Comparison of ENCODE assay signal across 15 cellular contexts in genomic region chr5:142863856-142864255, GRCh38.
DNase-seq lines count a peak whose midpoint lies in the region; ATAC-seq and TF ChIP-seq lines count a peak whose summit lies in the region.
"Had no signal": no experiment of that assay in that cellular context is flagged by ENCODE, and none has a peak within 500 bp of the region (broad histone marks: within the 10 kb centered on the region; RNA-seq: fewer than 3 reads in every experiment).

No MANE protein-coding gene starts in this region.

- H2BK15ac ChIP-seq in H9 (ENCODE audit: low read depth, low read length), result no peak overlapping the region

- no peak overlapping the region for H2BK120ac ChIP-seq in H9 (ENCODE audit: low read depth, low read length, poor library complexity, severe bottlenecking)

- no peak for DNase-seq in activated T-cell treated with anti-CD3 and anti-CD28 coated beads, Interleukin-2, amount 50 U/mL, for 24 hours
- DNase-seq in activated T-cell treated with anti-CD3 and anti-CD28 coated beads for 4 hours (no peak), H9 (peak; percentile 80), breast epithelium (ENCODE audit: low spot score in 2 of 2) (no peak), NCI-H1436 treated with DMSO at 0.1 percent for 48 hours (lab: John Stamatoyannopoulos, UW) (no peak), NCI-H524 (lab: John Stamatoyannopoulos, UW) (no peak)
- DNase-seq in naive thymus-derived CD8-positive, alpha-beta T cell, result no peak
- DNase-seq: NCI-H1694 treated with DMSO at 0.1 percent for 48 hours, NCI-H526, Peyer's patch, psoas muscle, SW 1271 had no signal

- peak overlapping the region; percentile 75 for H3K27ac ChIP-seq in H9 (ENCODE audit: insufficient read length, low read depth, low read length)
- H3K27ac ChIP-seq in breast epithelium, result peak overlapping the region; percentile 52 to 57
- H3K27ac ChIP-seq: epithelial cell of prostate, Peyer's patch, psoas muscle had no signal

- H3K79me2 ChIP-seq in H9 (ENCODE audit: insufficient read depth, low read length), result peaks cover 2% of the 10 kb centered on the region; the same call in 1 of the 2 replicates

- H3K4me3 ChIP-seq in breast epithelium, result no peak overlapping the region
- H3K4me3 ChIP-seq: Peyer's patch, psoas muscle had no signal

- H4K20me1 ChIP-seq in H9 (ENCODE audit: control insufficient read depth, insufficient read depth, insufficient read length), result no peaks in the 10 kb centered on the region

- no peaks in the 10 kb centered on the region for H3K36me3 ChIP-seq in breast epithelium
- H3K36me3 ChIP-seq: Peyer's patch had no signal

- H4K8ac ChIP-seq in H9 (replicated peaks; ENCODE audit: insufficient read length, low read depth, low read length), result no peak overlapping the region

- H3K27me3 ChIP-seq in H9 (ENCODE audit: insufficient read depth, low read length) (no peaks in the 10 kb centered on the region), breast epithelium (no peaks in the 10 kb centered on the region)
- H3K27me3 ChIP-seq: Peyer's patch had no signal

- no peak overlapping the region for H3K56ac ChIP-seq in H9 (ENCODE audit: insufficient read length, low read depth, low read length)

- peak overlapping the region; percentile 20 for H3K4me2 ChIP-seq in H9 (ENCODE audit: insufficient read depth, insufficient read length, low read length)

- no peak overlapping the region for H3K14ac ChIP-seq in H9 (ENCODE audit: insufficient read depth, low read length)

- peaks cover 25% of the 10 kb centered on the region for H3K4me1 ChIP-seq in H9 (ENCODE audit: insufficient read depth, low read length)
- H3K4me1 ChIP-seq in breast epithelium, result peaks cover 0 to 6% of the 10 kb centered on the region in 2 donors

- POLR2A ChIA-PET in naive thymus-derived CD8-positive, alpha-beta T cell (lab: Charles Lee), result interaction anchor here (2.2 kb wide), 1 partner anchor 94 kb away, joined by 16 read pairs; the partner anchor contains the start of gene ARHGAP26

- intact Hi-C loops in breast epithelium (cut with DNase I; ENCODE audit: low total_unique reads), result no loop called here

- H2BK12ac ChIP-seq in H9 (ENCODE audit: insufficient read length, low read depth, low read length), result no peak overlapping the region

- no peaks in the 10 kb centered on the region for H3K36me3 Mint-ChIP-seq in activated T-cell treated with anti-CD3 and anti-CD28 coated beads, Interleukin-2, amount 50 U/mL, for 24 hours (ENCODE audit: low read depth)
- H3K36me3 Mint-ChIP-seq in H9 (ENCODE audit: insufficient read depth in 1 of 3, low read depth in 3 of 3), result no peaks in the 10 kb centered on the region
- no peaks in the 10 kb centered on the region for H3K36me3 Mint-ChIP-seq in naive thymus-derived CD8-positive, alpha-beta T cell

- no peak overlapping the region for H3K4me3 Mint-ChIP-seq in activated T-cell treated with anti-CD3 and anti-CD28 coated beads, Interleukin-2, amount 50 U/mL, for 24 hours
- H3K4me3 Mint-ChIP-seq in H9, result peak overlapping the region; percentile 19 to 66
- H3K4me3 Mint-ChIP-seq in naive thymus-derived CD8-positive, alpha-beta T cell, result peak overlapping the region in 9 of 10 donors; percentile 14 to 65 (median 43)

- H3K9ac ChIP-seq in H9 (ENCODE audit: extremely low read depth, insufficient read length, low read length), result no peak overlapping the region

- no peak overlapping the region for H3K4ac ChIP-seq in H9 (ENCODE audit: low read depth, low read length)

- no peaks in the 10 kb centered on the region for H3K23me2 ChIP-seq in H9 (ENCODE audit: insufficient read length, low read depth, low read length, poor library complexity, severe bottlenecking)

- H2BK20ac ChIP-seq in H9 (ENCODE audit: low read depth, low read length, poor library complexity, severe bottlenecking), result no peak overlapping the region

- peak; percentile 25 to 45 for ATAC-seq in naive thymus-derived CD8-positive, alpha-beta T cell
- no peak for ATAC-seq in HG03025 (IDR thresholded peaks at IDR 0.05; ENCODE audit: low FRiP score, unreplicated experiment)
- ATAC-seq: left lobe of liver had no signal

- WGBS in H9 (ENCODE audit: extremely low coverage, insufficient read length, low lambda C conversion rate), result no CpG with 5 or more reads among the region's 5 CpGs

- no peak overlapping the region for H4K91ac ChIP-seq in H9 (ENCODE audit: insufficient read length, low read depth, low read length)

- no peak overlapping the region for H3K18ac ChIP-seq in H9 (ENCODE audit: insufficient read length, low read depth, low read length)

- H4K5ac ChIP-seq in H9 (ENCODE audit: insufficient read length, low read depth, low read length), result no peak overlapping the region

- H3K27me3 Mint-ChIP-seq in activated T-cell treated with anti-CD3 and anti-CD28 coated beads, Interleukin-2, amount 50 U/mL, for 24 hours, result no peaks in the 10 kb centered on the region
- no peaks in the 10 kb centered on the region for H3K27me3 Mint-ChIP-seq in H9 (ENCODE audit: low read depth)
- H3K27me3 Mint-ChIP-seq in naive thymus-derived CD8-positive, alpha-beta T cell, result no peaks in the 10 kb centered on the region

- H3T11ph ChIP-seq in H9 (ENCODE audit: low read length), result no peak overlapping the region

- no peak overlapping the region for H2AK5ac ChIP-seq in H9 (ENCODE audit: insufficient read length, low read length)

- peak overlapping the region; percentile 64 for H3K27ac Mint-ChIP-seq in activated T-cell treated with anti-CD3 and anti-CD28 coated beads, Interleukin-2, amount 50 U/mL, for 24 hours
- peak overlapping the region; percentile 90 to 95 (median 94) for H3K27ac Mint-ChIP-seq in H9
- H3K27ac Mint-ChIP-seq in naive thymus-derived CD8-positive, alpha-beta T cell, result peak overlapping the region; percentile 80 to 93 (median 88)

- H3K9me3 Mint-ChIP-seq in activated T-cell treated with anti-CD3 and anti-CD28 coated beads, Interleukin-2, amount 50 U/mL, for 24 hours, result no peaks in the 10 kb centered on the region
- H3K9me3 Mint-ChIP-seq in H9, result no peaks in the 10 kb centered on the region
- H3K9me3 Mint-ChIP-seq in naive thymus-derived CD8-positive, alpha-beta T cell, result no peaks in the 10 kb centered on the region

- H3K9me3 ChIP-seq in H9 (ENCODE audit: control insufficient read depth, low read depth, low read length) (no peaks in the 10 kb centered on the region), breast epithelium (no peaks in the 10 kb centered on the region)
- H3K9me3 ChIP-seq: Peyer's patch, psoas muscle had no signal

- no peak for TF ChIP-seq POLR2A in breast epithelium (IDR thresholded peaks at IDR 0.05)

- H2AFZ ChIP-seq in H9 (ENCODE audit: low read length), result no peak overlapping the region

- TF ChIP-seq CTCF in H9 (conservative IDR thresholded peaks at IDR 0.05) (peak; percentile 13; the same call in 2 of the 3 replicates), breast epithelium (IDR thresholded peaks at IDR 0.05) (no peak)

- no peak overlapping the region for H3K23ac ChIP-seq in H9 (ENCODE audit: insufficient read length, low read depth, low read length)

- H3K79me1 ChIP-seq in H9 (ENCODE audit: insufficient read depth, low read depth, low read length, poor library complexity, severe bottlenecking), result no peaks in the 10 kb centered on the region

- H2BK5ac ChIP-seq in H9 (ENCODE audit: insufficient read length, low read length), result no peak overlapping the region

- H3K4me1 Mint-ChIP-seq in activated T-cell treated with anti-CD3 and anti-CD28 coated beads, Interleukin-2, amount 50 U/mL, for 24 hours (ENCODE audit: low read depth), result peaks cover 59% of the 10 kb centered on the region
- peaks cover 62 to 66% of the 10 kb centered on the region in 2 experiments for H3K4me1 Mint-ChIP-seq in H9
- peaks cover 36 to 64% (median 61%) of the 10 kb centered on the region in 4 donors for H3K4me1 Mint-ChIP-seq in naive thymus-derived CD8-positive, alpha-beta T cell
